ENCODE assay signal across 40 cellular contexts in the genomic region with DNA sequence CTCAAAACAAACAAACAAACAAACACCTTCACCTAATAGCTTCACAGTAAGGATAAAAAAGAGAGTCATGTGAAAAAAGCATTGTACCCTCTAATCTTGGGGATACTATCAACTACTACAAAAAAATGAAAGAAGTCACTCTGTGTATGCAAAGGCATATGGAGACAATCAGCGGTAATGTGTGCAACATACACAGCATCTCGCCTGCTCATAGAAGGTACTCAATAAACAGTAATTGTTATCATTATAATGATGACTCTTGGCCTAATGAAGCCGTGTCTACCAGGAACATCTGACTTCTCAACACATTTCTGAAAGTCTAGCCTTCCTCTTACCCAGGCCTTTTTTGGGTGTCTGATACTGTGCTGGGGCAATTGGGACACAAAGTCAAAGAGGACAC. TPM values are rescaled to one million over a fixed set of nuclear protein-coding genes. Genes with fewer than 3 reads are reported as not detected.
"Had no signal": no experiment of that assay in that cellular context is flagged by ENCODE, and none has a peak within 500 bp of the region (broad histone marks: within the 10 kb centered on the region; RNA-seq: fewer than 3 reads in every experiment).

No MANE protein-coding gene starts in this region.

- H3K4me3 Mint-ChIP-seq: activated naive CD4-positive, alpha-beta T cell treated with anti-CD3 and anti-CD28 coated beads for 36 hours; activated naive CD4-positive, alpha-beta T cell treated with anti-CD3 and anti-CD28 coated beads, Interleukin-2, amount 10 ng/mL, durations not matched to agents 7 days and 5 days; activated naive CD4-positive, alpha-beta T cell treated with anti-CD3 and anti-CD28 coated beads, Interleukin-2, amount 50 U/mL, for 24 hours; activated naive CD8-positive, alpha-beta T cell; activated naive CD8-positive, alpha-beta T cell treated with anti-CD3 and anti-CD28 coated beads for 36 hours; activated naive CD8-positive, alpha-beta T cell treated with anti-CD3 and anti-CD28 coated beads, Interleukin-2, amount 10 ng/mL, durations not matched to agents 7 days and 5 days; activated naive CD8-positive, alpha-beta T cell treated with anti-CD3 and anti-CD28 coated beads, Interleukin-2, amount 50 U/mL, for 24 hours; activated T-cell treated with anti-CD3 and anti-CD28 coated beads, Interleukin-2, amount 50 U/mL, for 24 hours; activated T-cell treated with anti-CD3 and anti-CD28 coated beads, Interleukin-2, amount 50 U/mL, for 4 hours; activated T-cell treated with anti-CD3 and anti-CD28 coated beads, Interleukin-2, amount 50 U/mL, for 72 hours; activated T-helper 1 cell treated with anti-CD3 and anti-CD28 coated beads, Interleukin-12 subunit alpha, Interleukin-12 subunit beta, Interleukin-2, Interleukin-4 antibody, amounts not matched to agents 30 ng/mL and 10 ng/mL and 1 ng/mL, durations not matched to agents 14 hours and 24 hours and 36 hours; activated T-helper 17 cell treated with anti-CD3 and anti-CD28 coated beads, Interleukin-2, amount 50 U/mL, for 72 hours; brain; central memory CD8-positive, alpha-beta T cell had no signal

- H3K27me3 ChIP-seq: adrenal gland, ascending aorta, body of pancreas, brain microvascular endothelial cell, breast epithelium, cardiac muscle cell had no signal

- H3K4me1 ChIP-seq: adrenal gland, ascending aorta, body of pancreas, breast epithelium had no signal

- H3K9me3 Mint-ChIP-seq: activated naive CD4-positive, alpha-beta T cell treated with anti-CD3 and anti-CD28 coated beads for 36 hours; activated naive CD4-positive, alpha-beta T cell treated with anti-CD3 and anti-CD28 coated beads, Interleukin-2, amount 50 U/mL, for 24 hours; activated naive CD4-positive, alpha-beta T cell treated with anti-CD3 and anti-CD28 coated beads, Interleukin-2, amount 50 U/mL, for 72 hours; activated naive CD8-positive, alpha-beta T cell treated with anti-CD3 and anti-CD28 coated beads for 36 hours; activated naive CD8-positive, alpha-beta T cell treated with anti-CD3 and anti-CD28 coated beads, Interleukin-2, amount 50 U/mL, for 24 hours; activated T-cell treated with anti-CD3 and anti-CD28 coated beads, Interleukin-2, amount 50 U/mL, for 24 hours; activated T-cell treated with anti-CD3 and anti-CD28 coated beads, Interleukin-2, amount 50 U/mL, for 4 hours; activated T-cell treated with anti-CD3 and anti-CD28 coated beads, Interleukin-2, amount 50 U/mL, for 72 hours; activated T-helper 1 cell treated with anti-CD3 and anti-CD28 coated beads, Interleukin-12 subunit alpha, Interleukin-12 subunit beta, Interleukin-2, Interleukin-4 antibody, amounts not matched to agents 30 ng/mL and 10 ng/mL and 1 ng/mL, durations not matched to agents 14 hours and 24 hours and 36 hours; activated T-helper 17 cell treated with anti-CD3 and anti-CD28 coated beads, Interleukin-2, amount 50 U/mL, for 72 hours; activated T-helper 2 cell treated with anti-CD3 and anti-CD28 coated beads, Interferon-gamma antibody, Interleukin-2, Interleukin-4, amounts not matched to agents 10 μg/mL and 5 μg/mL and 100 μg/mL, durations not matched to agents 14 hours and 24 hours and 36 hours had no signal

- DNase-seq: activated effector memory CD4-positive, alpha-beta T cell treated with anti-CD3 and anti-CD28 coated beads, Interleukin-2, amount 50 U/mL, for 16 hours; activated effector memory CD4-positive, alpha-beta T cell treated with Interleukin-2 at 50 U/mL for 16 hours; activated gamma-delta T cell; activated gamma-delta T cell treated with Interleukin-2 at 50 U/mL for 16 hours; activated naive CD4-positive, alpha-beta T cell; activated naive CD4-positive, alpha-beta T cell treated with anti-CD3 and anti-CD28 coated beads for 36 hours; activated naive CD4-positive, alpha-beta T cell treated with anti-CD3 and anti-CD28 coated beads, Interleukin-2, amount 10 ng/mL, durations not matched to agents 7 days and 5 days; activated naive CD4-positive, alpha-beta T cell treated with anti-CD3 and anti-CD28 coated beads, Interleukin-2, amount 50 U/mL, for 16 hours; activated naive CD4-positive, alpha-beta T cell treated with Interleukin-2 at 50 U/mL for 16 hours; activated naive CD8-positive, alpha-beta T cell treated with anti-CD3 and anti-CD28 coated beads for 36 hours; activated naive CD8-positive, alpha-beta T cell treated with anti-CD3 and anti-CD28 coated beads, Interleukin-2, amount 10 ng/mL, durations not matched to agents 7 days and 5 days; activated naive CD8-positive, alpha-beta T cell treated with anti-CD3 and anti-CD28 coated beads, Interleukin-2, amount 50 U/mL, for 24 hours; activated T-cell treated with anti-CD3 and anti-CD28 coated beads, Interleukin-2, amount 50 U/mL, for 1 hour; activated T-cell treated with anti-CD3 and anti-CD28 coated beads, Interleukin-2, amount 50 U/mL, for 24 hours; activated T-cell treated with anti-CD3 and anti-CD28 coated beads, Interleukin-2, amount 50 U/mL, for 4 hours; activated T-cell treated with anti-CD3 and anti-CD28 coated beads, Interleukin-2, amount 50 U/mL, for 48 hours; activated T-cell treated with anti-CD3 and anti-CD28 coated beads, Interleukin-2, amount 50 U/mL, for 72 hours; adrenal gland; amniotic stem cell; amygdala; anterior cingulate cortex; aorta; body of pancreas; brain microvascular endothelial cell; caudate nucleus; central memory CD4-positive, alpha-beta T cell; cerebellar nuclear complex had no signal

- H3K36me3 Mint-ChIP-seq: activated naive CD4-positive, alpha-beta T cell treated with anti-CD3 and anti-CD28 coated beads, Interleukin-2, amount 10 ng/mL, durations not matched to agents 7 days and 5 days; activated naive CD4-positive, alpha-beta T cell treated with anti-CD3 and anti-CD28 coated beads, Interleukin-2, amount 50 U/mL, for 24 hours; activated naive CD4-positive, alpha-beta T cell treated with anti-CD3 and anti-CD28 coated beads, Interleukin-2, amount 50 U/mL, for 72 hours; activated naive CD8-positive, alpha-beta T cell; activated naive CD8-positive, alpha-beta T cell treated with anti-CD3 and anti-CD28 coated beads for 36 hours; activated naive CD8-positive, alpha-beta T cell treated with anti-CD3 and anti-CD28 coated beads, Interleukin-2, amount 10 ng/mL, durations not matched to agents 7 days and 5 days; brain had no signal

- H3K4me1 Mint-ChIP-seq: activated naive CD4-positive, alpha-beta T cell treated with anti-CD3 and anti-CD28 coated beads, Interleukin-2, amount 10 ng/mL, durations not matched to agents 7 days and 5 days; activated naive CD4-positive, alpha-beta T cell treated with anti-CD3 and anti-CD28 coated beads, Interleukin-2, amount 50 U/mL, for 24 hours; activated naive CD8-positive, alpha-beta T cell treated with anti-CD3 and anti-CD28 coated beads for 36 hours; activated naive CD8-positive, alpha-beta T cell treated with anti-CD3 and anti-CD28 coated beads, Interleukin-2, amount 10 ng/mL, durations not matched to agents 7 days and 5 days; activated naive CD8-positive, alpha-beta T cell treated with anti-CD3 and anti-CD28 coated beads, Interleukin-2, amount 50 U/mL, for 24 hours; activated T-helper 17 cell treated with anti-CD3 and anti-CD28 coated beads, Interleukin-2, amount 50 U/mL, for 72 hours; central memory CD8-positive, alpha-beta T cell had no signal

- H3K27ac ChIP-seq: adrenal gland, ascending aorta, body of pancreas, brain microvascular endothelial cell, breast epithelium, cardiac muscle cell had no signal

- H3K4me3 ChIP-seq: adrenal gland, ascending aorta, body of pancreas, breast epithelium, cardiac muscle cell had no signal

- H3K27ac Mint-ChIP-seq: activated naive CD4-positive, alpha-beta T cell treated with anti-CD3 and anti-CD28 coated beads for 36 hours; activated naive CD4-positive, alpha-beta T cell treated with anti-CD3 and anti-CD28 coated beads, Interleukin-2, amount 10 ng/mL, durations not matched to agents 7 days and 5 days; activated naive CD4-positive, alpha-beta T cell treated with anti-CD3 and anti-CD28 coated beads, Interleukin-2, amount 50 U/mL, for 24 hours; activated naive CD4-positive, alpha-beta T cell treated with anti-CD3 and anti-CD28 coated beads, Interleukin-2, amount 50 U/mL, for 72 hours; activated naive CD8-positive, alpha-beta T cell; activated naive CD8-positive, alpha-beta T cell treated with anti-CD3 and anti-CD28 coated beads for 36 hours; activated naive CD8-positive, alpha-beta T cell treated with anti-CD3 and anti-CD28 coated beads, Interleukin-2, amount 10 ng/mL, durations not matched to agents 7 days and 5 days; activated naive CD8-positive, alpha-beta T cell treated with anti-CD3 and anti-CD28 coated beads, Interleukin-2, amount 50 U/mL, for 24 hours; activated T-cell treated with anti-CD3 and anti-CD28 coated beads, Interleukin-2, amount 50 U/mL, for 24 hours; activated T-cell treated with anti-CD3 and anti-CD28 coated beads, Interleukin-2, amount 50 U/mL, for 72 hours; activated T-helper 1 cell treated with anti-CD3 and anti-CD28 coated beads, Interleukin-12 subunit alpha, Interleukin-12 subunit beta, Interleukin-2, Interleukin-4 antibody, amounts not matched to agents 30 ng/mL and 10 ng/mL and 1 ng/mL, durations not matched to agents 14 hours and 24 hours and 36 hours; activated T-helper 17 cell treated with anti-CD3 and anti-CD28 coated beads, Interleukin-2, amount 50 U/mL, for 72 hours; activated T-helper 2 cell treated with anti-CD3 and anti-CD28 coated beads, Interferon-gamma antibody, Interleukin-2, Interleukin-4, amounts not matched to agents 10 μg/mL and 5 μg/mL and 100 μg/mL, durations not matched to agents 14 hours and 24 hours and 36 hours had no signal

- FAIRE-seq: astrocyte, bronchial epithelial cell had no signal

- H3K9me3 ChIP-seq: adrenal gland, ascending aorta, body of pancreas, breast epithelium had no signal

- H3K27me3 Mint-ChIP-seq: activated naive CD4-positive, alpha-beta T cell treated with anti-CD3 and anti-CD28 coated beads, Interleukin-2, amount 50 U/mL, for 24 hours; activated naive CD8-positive, alpha-beta T cell; activated naive CD8-positive, alpha-beta T cell treated with anti-CD3 and anti-CD28 coated beads for 36 hours; central memory CD8-positive, alpha-beta T cell had no signal

- H3K36me3 ChIP-seq: adrenal gland, ascending aorta, brain microvascular endothelial cell, breast epithelium, cardiac muscle cell had no signal

RNA-seq across cellular contexts. Expression of gene MYCN, which starts 55.3 kb away (rescaled TPM):
- total RNA-seq: activated naive CD4-positive, alpha-beta T cell treated with anti-CD3 and anti-CD28 coated beads, Interleukin-2, amount 50 U/mL, for 72 hours; activated naive CD8-positive, alpha-beta T cell treated with anti-CD3 and anti-CD28 coated beads, Interleukin-2, amount 10 ng/mL, durations not matched to agents 7 days and 5 days; activated T-helper 1 cell treated with anti-CD3 and anti-CD28 coated beads, Interleukin-12 subunit alpha, Interleukin-12 subunit beta, Interleukin-2, Interleukin-4 antibody, amounts not matched to agents 30 ng/mL and 10 ng/mL and 1 ng/mL, durations not matched to agents 14 hours and 24 hours and 36 hours; activated T-helper 17 cell treated with anti-CD3 and anti-CD28 coated beads, Interleukin-2, amount 50 U/mL, for 72 hours; activated T-helper 2 cell treated with anti-CD3 and anti-CD28 coated beads, Interferon-gamma antibody, Interleukin-2, Interleukin-4, amounts not matched to agents 10 μg/mL and 5 μg/mL and 100 μg/mL, durations not matched to agents 14 hours and 24 hours and 36 hours; ascending aorta; body of pancreas; bronchial epithelial cell had no signal
